In genomic region chr16:29810699-29811169, GRCh38 we compare ENCODE assay signal across 1 cellular context.
TF ChIP-seq lines count a peak whose summit lies in the region.

No MANE protein-coding gene starts in this region.

TF ChIP-seq in K562, 482 proteins besides CTCF, POLR2A, EP300 and RAD21:
- 0 out of 4 replicates have a peak, but pooled peaks of 1 of the 2 experiments have one; percentile 49 for TF ChIP-seq MLLT1 (IDR thresholded peaks at IDR 0.05)
- TF ChIP-seq, protein P1, sequence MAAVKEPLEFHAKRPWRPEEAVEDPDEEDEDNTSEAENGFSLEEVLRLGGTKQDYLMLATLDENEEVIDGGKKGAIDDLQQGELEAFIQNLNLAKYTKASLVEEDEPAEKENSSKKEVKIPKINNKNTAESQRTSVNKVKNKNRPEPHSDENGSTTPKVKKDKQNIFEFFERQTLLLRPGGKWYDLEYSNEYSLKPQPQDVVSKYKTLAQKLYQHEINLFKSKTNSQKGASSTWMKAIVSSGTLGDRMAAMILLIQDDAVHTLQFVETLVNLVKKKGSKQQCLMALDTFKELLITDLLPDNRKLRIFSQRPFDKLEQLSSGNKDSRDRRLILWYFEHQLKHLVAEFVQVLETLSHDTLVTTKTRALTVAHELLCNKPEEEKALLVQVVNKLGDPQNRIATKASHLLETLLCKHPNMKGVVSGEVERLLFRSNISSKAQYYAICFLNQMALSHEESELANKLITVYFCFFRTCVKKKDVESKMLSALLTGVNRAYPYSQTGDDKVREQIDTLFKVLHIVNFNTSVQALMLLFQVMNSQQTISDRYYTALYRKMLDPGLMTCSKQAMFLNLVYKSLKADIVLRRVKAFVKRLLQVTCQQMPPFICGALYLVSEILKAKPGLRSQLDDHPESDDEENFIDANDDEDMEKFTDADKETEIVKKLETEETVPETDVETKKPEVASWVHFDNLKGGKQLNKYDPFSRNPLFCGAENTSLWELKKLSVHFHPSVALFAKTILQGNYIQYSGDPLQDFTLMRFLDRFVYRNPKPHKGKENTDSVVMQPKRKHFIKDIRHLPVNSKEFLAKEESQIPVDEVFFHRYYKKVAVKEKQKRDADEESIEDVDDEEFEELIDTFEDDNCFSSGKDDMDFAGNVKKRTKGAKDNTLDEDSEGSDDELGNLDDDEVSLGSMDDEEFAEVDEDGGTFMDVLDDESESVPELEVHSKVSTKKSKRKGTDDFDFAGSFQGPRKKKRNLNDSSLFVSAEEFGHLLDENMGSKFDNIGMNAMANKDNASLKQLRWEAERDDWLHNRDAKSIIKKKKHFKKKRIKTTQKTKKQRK (IDR thresholded peaks at IDR 0.05; ENCODE audit: borderline replicate concordance, low read depth, low read length), result no peak
